8 cellular contexts compared by ENCODE assay signal in the genomic region with DNA sequence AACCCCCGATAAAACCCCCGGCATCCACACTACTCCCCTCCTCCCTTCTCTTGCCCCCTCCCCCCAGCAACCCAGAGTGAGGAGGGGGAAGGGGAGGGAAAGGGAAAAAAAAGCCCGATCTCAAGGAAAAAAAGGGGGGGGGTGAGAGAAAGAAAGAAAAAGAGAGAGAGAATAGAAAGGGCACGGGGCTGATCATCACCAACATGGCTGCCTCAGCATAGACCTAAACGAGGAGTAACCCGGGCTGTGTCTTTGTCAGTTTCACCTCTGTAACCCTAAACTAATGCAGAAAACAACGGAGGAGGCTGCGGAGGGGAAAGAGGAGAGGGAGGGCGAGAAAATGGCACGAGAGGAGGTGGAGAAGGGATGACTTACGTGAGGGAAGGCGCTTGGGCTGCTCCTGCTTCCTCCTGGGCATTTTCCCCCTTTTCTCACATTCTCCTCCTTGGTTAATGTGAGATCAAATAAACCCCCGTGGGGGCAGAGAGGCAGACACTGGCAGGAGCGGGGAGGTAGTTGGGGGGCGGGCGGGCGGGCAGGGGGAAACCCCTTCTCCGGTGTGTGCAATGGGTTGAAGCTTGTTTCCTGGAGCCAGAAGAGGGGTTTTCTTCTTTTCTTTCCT. TPM values are rescaled to one million over a fixed set of nuclear protein-coding genes. Genes with fewer than 3 reads are reported as not detected.
DNase-seq lines count a peak whose midpoint lies in the region; ATAC-seq and TF ChIP-seq lines count a peak whose summit lies in the region.

No MANE protein-coding gene starts in this region.

- peak overlapping the region; percentile 96 for H3K27ac Mint-ChIP-seq in activated T-helper 2 cell treated with anti-CD3 and anti-CD28 coated beads, Interferon-gamma antibody, Interleukin-2, Interleukin-4, amounts not matched to agents 10 μg/mL and 5 μg/mL and 100 μg/mL, durations not matched to agents 14 hours and 24 hours and 36 hours

- H3K9ac ChIP-seq in OCI-LY1 (ENCODE audit: low read length) = peak overlapping the region; percentile 93

- H3K9me3 Mint-ChIP-seq in activated T-helper 2 cell treated with anti-CD3 and anti-CD28 coated beads, Interferon-gamma antibody, Interleukin-2, Interleukin-4, amounts not matched to agents 10 μg/mL and 5 μg/mL and 100 μg/mL, durations not matched to agents 14 hours and 24 hours and 36 hours = no peaks in the 10 kb centered on the region

- CTCF ChIA-PET in BJ (lab: Yijun Ruan, JAX) = interaction anchor here (0.6 kb wide), 1 partner anchor 587 kb away, joined by 3 read pairs; no protein-coding TSS in a partner anchor

- H3K4me1 ChIP-seq in OCI-LY1 (ENCODE audit: insufficient read depth, low read length, severe bottlenecking) = peaks cover 39% of the 10 kb centered on the region
- peaks cover 14% of the 10 kb centered on the region for H3K4me1 ChIP-seq in foreskin keratinocyte
- peaks cover 28% of the 10 kb centered on the region for H3K4me1 ChIP-seq in osteoblast (ENCODE audit: insufficient read depth, low read length)
- peaks cover 8% of the 10 kb centered on the region for H3K4me1 ChIP-seq in vagina

- H3K36me3 ChIP-seq in BJ (ENCODE audit: control insufficient read depth, insufficient read depth, low read length) (no peaks in the 10 kb centered on the region), OCI-LY1 (ENCODE audit: insufficient read depth, low read length) (peaks cover 1% of the 10 kb centered on the region; the same call in 1 of the 2 replicates), osteoblast (ENCODE audit: insufficient read depth, low read length) (no peaks in the 10 kb centered on the region), vagina (no peaks in the 10 kb centered on the region)

- intact Hi-C loops in activated T-helper 2 cell treated with anti-CD3 and anti-CD28 coated beads, Interferon-gamma antibody, Interleukin-2, Interleukin-4, amounts not matched to agents 10 μg/mL and 5 μg/mL and 100 μg/mL, durations not matched to agents 14 hours and 24 hours and 36 hours (cut with micrococcal nuclease) = loop anchor here (1.0 to 10.0 kb wide), 10 partner anchors 41 to 843 kb away; partner anchors contain the start of genes ABCE1, ANAPC10, LSM6 and MMAA
- intact Hi-C loops in vagina (cut with DNase I) = loop anchor here (5.0 to 10.0 kb wide), 2 partner anchors 53 to 206 kb away; no protein-coding TSS in a partner anchor

- H3K79me2 ChIP-seq in OCI-LY1 (ENCODE audit: insufficient read depth, low read length) (peaks cover 27% of the 10 kb centered on the region), osteoblast (ENCODE audit: insufficient read depth, low read length) (peaks cover 34% of the 10 kb centered on the region)

- peaks cover 17% of the 10 kb centered on the region for H3K36me3 Mint-ChIP-seq in activated T-helper 2 cell treated with anti-CD3 and anti-CD28 coated beads, Interferon-gamma antibody, Interleukin-2, Interleukin-4, amounts not matched to agents 10 μg/mL and 5 μg/mL and 100 μg/mL, durations not matched to agents 14 hours and 24 hours and 36 hours (ENCODE audit: low read depth)

- no peaks in the 10 kb centered on the region for H3K9me2 ChIP-seq in OCI-LY1 (ENCODE audit: low read depth, low read length)

- peak overlapping the region; percentile 75 for H3K4me3 ChIP-seq in BJ (ENCODE audit: low read depth, low read length)
- peak overlapping the region; percentile 88 for H3K4me3 ChIP-seq in OCI-LY1 (ENCODE audit: low read depth, low read length, poor library complexity, severe bottlenecking)
- H3K4me3 ChIP-seq in osteoblast (ENCODE audit: insufficient read depth, low read length) = peak overlapping the region; percentile 81
- H3K4me3 ChIP-seq in vagina = peak overlapping the region; percentile 74 to 82

- ATAC-seq in GM21723 (IDR thresholded peaks at IDR 0.05; ENCODE audit: unreplicated experiment) (peak; percentile 12), foreskin keratinocyte (peak; percentile 2), HG03565 (IDR thresholded peaks at IDR 0.05; ENCODE audit: unreplicated experiment) (no peak)

- H3K27ac ChIP-seq in OCI-LY1 (ENCODE audit: low read depth, low read length, poor library complexity, severe bottlenecking) (peak overlapping the region; percentile 74), foreskin keratinocyte (peak overlapping the region; percentile 84), osteoblast (ENCODE audit: low read depth, low read length) (peak overlapping the region; percentile 80), vagina (peak overlapping the region; percentile 93)

- H3K27me3 ChIP-seq in BJ (ENCODE audit: control insufficient read depth, insufficient read depth, low read length) (no peaks in the 10 kb centered on the region), OCI-LY1 (ENCODE audit: insufficient read depth, low read length) (no peaks in the 10 kb centered on the region), foreskin keratinocyte (no peaks in the 10 kb centered on the region), osteoblast (ENCODE audit: insufficient read depth, low read length) (no peaks in the 10 kb centered on the region), vagina (no peaks in the 10 kb centered on the region)

- DNase-seq in BJ (ENCODE audit: low read depth) = no peak
- peak; percentile 31 for DNase-seq in activated T-helper 2 cell treated with anti-CD3 and anti-CD28 coated beads, Interferon-gamma antibody, Interleukin-2, Interleukin-4, amounts not matched to agents 10 μg/mL and 5 μg/mL and 100 μg/mL, durations not matched to agents 14 hours and 24 hours and 36 hours (ENCODE audit: low spot score)
- peak; percentile 18 to 32 for DNase-seq in foreskin keratinocyte
- DNase-seq in osteoblast (ENCODE audit: insufficient read length, low spot score, missing footprints) = peak; percentile 87
- no peak for DNase-seq in vagina (ENCODE audit: extremely low spot score in 2 of 2)

- H3K27me3 Mint-ChIP-seq in activated T-helper 2 cell treated with anti-CD3 and anti-CD28 coated beads, Interferon-gamma antibody, Interleukin-2, Interleukin-4, amounts not matched to agents 10 μg/mL and 5 μg/mL and 100 μg/mL, durations not matched to agents 14 hours and 24 hours and 36 hours (ENCODE audit: low read depth) = no peaks in the 10 kb centered on the region

- TF ChIP-seq CTCF in BJ (IDR thresholded peaks at IDR 0.05; ENCODE audit: insufficient read depth, low read depth, low read length) (no peak), OCI-LY1 (IDR thresholded peaks at IDR 0.05; ENCODE audit: low read length) (no peak), foreskin keratinocyte (conservative IDR thresholded peaks at IDR 0.05) (no peak), osteoblast (IDR thresholded peaks at IDR 0.05; ENCODE audit: extremely low read depth, low read depth, low read length) (no peak), vagina (IDR thresholded peaks at IDR 0.05) (no peak)

- peak overlapping the region; percentile 90 for H3K4me3 Mint-ChIP-seq in activated T-helper 2 cell treated with anti-CD3 and anti-CD28 coated beads, Interferon-gamma antibody, Interleukin-2, Interleukin-4, amounts not matched to agents 10 μg/mL and 5 μg/mL and 100 μg/mL, durations not matched to agents 14 hours and 24 hours and 36 hours (ENCODE audit: low read depth)

- TF ChIP-seq POLR2A in vagina (IDR thresholded peaks at IDR 0.05) = no peak

- H4K20me1 ChIP-seq in OCI-LY1 (ENCODE audit: insufficient read depth, low read length) (no peaks in the 10 kb centered on the region), osteoblast (ENCODE audit: insufficient read depth, low read length) (no peaks in the 10 kb centered on the region)

- H2AFZ ChIP-seq in OCI-LY1 (ENCODE audit: low read length) = no peak overlapping the region
- peak overlapping the region; percentile 91 for H2AFZ ChIP-seq in osteoblast (ENCODE audit: low read length)

- POLR2A ChIA-PET in BJ (lab: Charles Lee) = no interaction called here

- peaks cover 42% of the 10 kb centered on the region for H3K4me1 Mint-ChIP-seq in activated T-helper 2 cell treated with anti-CD3 and anti-CD28 coated beads, Interferon-gamma antibody, Interleukin-2, Interleukin-4, amounts not matched to agents 10 μg/mL and 5 μg/mL and 100 μg/mL, durations not matched to agents 14 hours and 24 hours and 36 hours (ENCODE audit: low read depth)

- no peaks in the 10 kb centered on the region for H3F3A ChIP-seq in OCI-LY1 (ENCODE audit: insufficient read depth, low read length)

- H3K4me2 ChIP-seq in OCI-LY1 (ENCODE audit: low read length) (peak overlapping the region; percentile 88), osteoblast (ENCODE audit: insufficient read depth, low read length) (peak overlapping the region; percentile 87)

- H3K9me3 ChIP-seq in OCI-LY1 (ENCODE audit: low read length) (no peaks in the 10 kb centered on the region), osteoblast (ENCODE audit: low read depth, low read length) (no peaks in the 10 kb centered on the region), vagina (no peaks in the 10 kb centered on the region)

RNA-seq across cellular contexts. Expression of gene ZNF827, which starts 0.5 kb away (rescaled TPM):
- polyA plus RNA-seq in BJ (2011; rRNA removed) = 10.5 and 15.1 TPM in 2 replicates
- 26.6 and 30.5 TPM in 2 replicates for polyA minus RNA-seq in BJ (2011; rRNA and poly(A)+ RNA removed)
- total RNA-seq in activated T-helper 2 cell treated with anti-CD3 and anti-CD28 coated beads, Interferon-gamma antibody, Interleukin-2, Interleukin-4, amounts not matched to agents 10 μg/mL and 5 μg/mL and 100 μg/mL, durations not matched to agents 14 hours and 24 hours and 36 hours = 37.7 and 41.3 TPM in 2 replicates
- 6.5 and 9.3 TPM in 2 replicates for total RNA-seq in foreskin keratinocyte
- 1.6 and 1.8 TPM in 2 replicates for polyA plus RNA-seq in foreskin keratinocyte
- 16.3 and 20.0 TPM in 2 replicates for total RNA-seq in osteoblast
- total RNA-seq in vagina = 19.2 TPM

Comparison
In these comparisons a context has a peak if more than half of its experiments do, and no peak if none do; other contexts are left out.
1. DNase-seq: peak in activated T-helper 2 cell treated with anti-CD3 and anti-CD28 coated beads, Interferon-gamma antibody, Interleukin-2, Interleukin-4, amounts not matched to agents 10 μg/mL and 5 μg/mL and 100 μg/mL, durations not matched to agents 14 hours and 24 hours and 36 hours (single experiment), foreskin keratinocyte (2 of 2) and osteoblast (single experiment); none in BJ (single experiment) and vagina (0 of 2).
2. Peak in every context shown above with its lines, with median percentiles within 50 percentile points of each other: H3K4me3 ChIP-seq and H3K27ac ChIP-seq.